1 cellular context compared by ENCODE assay signal in the genomic region with DNA sequence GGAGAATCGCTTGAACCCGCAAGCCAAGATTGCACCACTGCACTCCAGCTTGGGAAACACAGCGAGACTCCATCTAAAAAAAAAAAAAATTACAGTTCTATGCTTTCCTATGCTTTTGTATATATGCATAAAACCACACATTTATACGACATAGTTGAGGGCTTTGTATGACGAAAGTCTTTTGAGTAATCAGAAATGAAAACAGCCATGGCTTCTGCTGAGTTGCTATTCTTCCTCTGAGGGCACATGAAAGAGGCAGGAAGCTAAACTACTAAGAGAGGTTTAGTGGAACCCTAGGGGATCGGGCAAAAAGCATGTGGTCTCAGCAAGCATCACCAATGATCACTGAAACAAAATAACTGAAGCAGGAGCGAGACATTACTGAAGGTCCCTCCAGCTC.
TF ChIP-seq lines count a peak whose summit lies in the region.

No MANE protein-coding gene starts in this region.

TF ChIP-seq in IMR-90, 13 proteins besides CTCF, POLR2A, EP300 and RAD21 (continued from another document):
- TF ChIP-seq, protein P1, sequence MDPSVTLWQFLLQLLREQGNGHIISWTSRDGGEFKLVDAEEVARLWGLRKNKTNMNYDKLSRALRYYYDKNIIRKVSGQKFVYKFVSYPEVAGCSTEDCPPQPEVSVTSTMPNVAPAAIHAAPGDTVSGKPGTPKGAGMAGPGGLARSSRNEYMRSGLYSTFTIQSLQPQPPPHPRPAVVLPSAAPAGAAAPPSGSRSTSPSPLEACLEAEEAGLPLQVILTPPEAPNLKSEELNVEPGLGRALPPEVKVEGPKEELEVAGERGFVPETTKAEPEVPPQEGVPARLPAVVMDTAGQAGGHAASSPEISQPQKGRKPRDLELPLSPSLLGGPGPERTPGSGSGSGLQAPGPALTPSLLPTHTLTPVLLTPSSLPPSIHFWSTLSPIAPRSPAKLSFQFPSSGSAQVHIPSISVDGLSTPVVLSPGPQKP (IDR thresholded peaks at IDR 0.05; ENCODE audit: borderline replicate concordance, low read depth, low read length) = no peak
